Comparison of ENCODE assay signal across 10 cellular contexts in the genomic region with DNA sequence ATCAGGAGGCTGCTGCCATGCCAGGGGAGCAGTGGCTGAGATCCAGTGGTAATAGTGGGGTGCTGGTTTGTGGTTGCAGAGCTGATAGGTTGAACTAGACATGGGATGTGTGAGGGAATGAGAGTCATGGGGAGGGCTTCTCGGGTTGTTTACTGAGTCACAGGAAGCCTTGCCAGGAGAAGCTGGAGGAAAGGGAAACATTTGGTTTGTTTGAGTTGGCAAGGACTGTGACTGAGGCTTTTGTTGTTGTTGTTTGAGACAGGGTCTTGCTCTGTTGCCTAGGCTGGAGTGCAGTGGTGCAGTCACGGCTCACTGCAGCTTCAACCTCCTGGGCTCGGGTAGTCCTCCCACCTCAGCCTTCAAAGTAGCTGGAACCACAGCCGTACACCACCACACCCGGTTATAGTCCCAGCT. TPM values are rescaled to one million over a fixed set of nuclear protein-coding genes. Genes with fewer than 3 reads are reported as not detected.
DNase-seq lines count a peak whose midpoint lies in the region; ATAC-seq and TF ChIP-seq lines count a peak whose summit lies in the region.
"Had no signal": no experiment of that assay in that cellular context is flagged by ENCODE, and none has a peak within 500 bp of the region (broad histone marks: within the 10 kb centered on the region; RNA-seq: fewer than 3 reads in every experiment).

No MANE protein-coding gene starts in this region.

- DNase-seq in EL (peak; percentile 90), RPMI7951 (ENCODE audit: low read depth) (peak; percentile 76), fibroblast of mammary gland (ENCODE audit: low read depth) (peak; percentile 98), renal cortical epithelial cell (ENCODE audit: low read depth) (peak; percentile 93), GM13976 (ENCODE audit: low spot score) (no peak), nephron progenitor cell (no peak), RKO (ENCODE audit: low spot score) (no peak)
- DNase-seq: mesendoderm, NCI-H1105 treated with DMSO at 0.1 percent for 48 hours had no signal

- TF ChIP-seq CTCF in fibroblast of mammary gland (conservative IDR thresholded peaks at IDR 0.05; ENCODE audit: control insufficient read depth, insufficient read depth, low read depth, low read length) (no peak), GM13976 (IDR thresholded peaks at IDR 0.05; ENCODE audit: borderline replicate concordance, control extremely low read depth, extremely low read depth, insufficient read depth, missing control alignments) (no peak), nephron progenitor cell (IDR thresholded peaks at IDR 0.05) (no peak)

- H3K9me3 Mint-ChIP-seq in nephron progenitor cell, result peaks cover 6% of the 10 kb centered on the region

- H3K27ac Mint-ChIP-seq in nephron progenitor cell, result no peak overlapping the region

- H3K4me3 ChIP-seq in fibroblast of mammary gland (ENCODE audit: control insufficient read depth, low read depth, low read length), result no peak overlapping the region

- peaks cover 10% of the 10 kb centered on the region for H3K4me1 Mint-ChIP-seq in nephron progenitor cell

- H3K36me3 Mint-ChIP-seq in nephron progenitor cell (ENCODE audit: low read depth), result peaks cover 87% of the 10 kb centered on the region

- H3K4me3 Mint-ChIP-seq in nephron progenitor cell, result no peak overlapping the region

- no peak for ATAC-seq in HG02981 (IDR thresholded peaks at IDR 0.05; ENCODE audit: unreplicated experiment)

- in situ Hi-C loops in GM13976 (cut with MboI; ENCODE audit: low sequenced_read_pairs, unreplicated experiment), result no loop called here

- no peaks in the 10 kb centered on the region for H3K27me3 Mint-ChIP-seq in nephron progenitor cell (ENCODE audit: low read depth, poor library complexity)

RNA-seq across cellular contexts. Expression of a gene that starts 49.3 kb away (rescaled TPM):
- 18.9 and 19.5 TPM in 2 replicates for total RNA-seq in RPMI7951 (2014; rRNA removed; shearing (Covaris generic))
- 13.0 and 57.3 TPM in 2 replicates for total RNA-seq in renal cortical epithelial cell

RNA-seq across cellular contexts. Expression of a gene that starts 55.1 kb away (rescaled TPM):
- not detected in 2 replicates for total RNA-seq in RPMI7951 (2014; rRNA removed; shearing (Covaris generic))
- not detected in 2 replicates for total RNA-seq in renal cortical epithelial cell

Comparison
In these comparisons a context has a peak if more than half of its experiments do, and no peak if none do; other contexts are left out.
1. DNase-seq: peak in EL (single experiment), RPMI7951 (single experiment), fibroblast of mammary gland (single experiment) and renal cortical epithelial cell (single experiment); none in GM13976 (single experiment), nephron progenitor cell (single experiment) and RKO (single experiment).